ENCODE assay signal across 2 cellular contexts in the genomic region with DNA sequence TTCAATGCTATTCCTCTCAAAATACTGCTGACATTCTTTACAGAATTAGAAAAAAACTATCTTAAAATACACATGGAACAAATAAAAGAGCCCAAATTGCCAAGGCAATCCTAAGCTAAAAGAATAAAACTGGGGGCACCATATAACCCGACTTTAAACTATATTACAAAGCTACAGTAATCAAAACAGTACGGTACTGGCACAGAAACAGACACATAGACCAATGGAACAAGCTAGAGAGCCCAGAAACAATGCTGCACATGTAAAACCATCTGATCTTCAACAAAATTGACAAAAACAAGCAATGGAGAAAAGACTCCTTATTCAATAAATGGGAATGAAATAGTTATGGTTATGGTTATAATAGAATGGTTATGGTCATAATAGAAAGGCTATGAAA.
TF ChIP-seq lines count a peak whose summit lies in the region.

No MANE protein-coding gene starts in this region.

TF ChIP-seq in H1, 55 proteins besides CTCF, POLR2A, EP300 and RAD21:
- TF ChIP-seq EGR1 (IDR thresholded peaks at IDR 0.05; ENCODE audit: borderline replicate concordance, low read depth, low read length) (no peak), SIN3A (conservative IDR thresholded peaks at IDR 0.05 in 1 of 2, IDR thresholded peaks at IDR 0.05 in 1 of 2; ENCODE audit: low read depth in 1 of 2, low read length in 2 of 2) (no peak), ZNF274 (IDR thresholded peaks at IDR 0.05; ENCODE audit: borderline replicate concordance, extremely low read depth, low read length) (no peak), CBX5 (IDR thresholded peaks at IDR 0.05; ENCODE audit: low read depth, low read length) (no peak)

TF ChIP-seq in GM23338, 12 proteins besides CTCF, POLR2A, EP300 and RAD21:
- TF ChIP-seq, protein P1, sequence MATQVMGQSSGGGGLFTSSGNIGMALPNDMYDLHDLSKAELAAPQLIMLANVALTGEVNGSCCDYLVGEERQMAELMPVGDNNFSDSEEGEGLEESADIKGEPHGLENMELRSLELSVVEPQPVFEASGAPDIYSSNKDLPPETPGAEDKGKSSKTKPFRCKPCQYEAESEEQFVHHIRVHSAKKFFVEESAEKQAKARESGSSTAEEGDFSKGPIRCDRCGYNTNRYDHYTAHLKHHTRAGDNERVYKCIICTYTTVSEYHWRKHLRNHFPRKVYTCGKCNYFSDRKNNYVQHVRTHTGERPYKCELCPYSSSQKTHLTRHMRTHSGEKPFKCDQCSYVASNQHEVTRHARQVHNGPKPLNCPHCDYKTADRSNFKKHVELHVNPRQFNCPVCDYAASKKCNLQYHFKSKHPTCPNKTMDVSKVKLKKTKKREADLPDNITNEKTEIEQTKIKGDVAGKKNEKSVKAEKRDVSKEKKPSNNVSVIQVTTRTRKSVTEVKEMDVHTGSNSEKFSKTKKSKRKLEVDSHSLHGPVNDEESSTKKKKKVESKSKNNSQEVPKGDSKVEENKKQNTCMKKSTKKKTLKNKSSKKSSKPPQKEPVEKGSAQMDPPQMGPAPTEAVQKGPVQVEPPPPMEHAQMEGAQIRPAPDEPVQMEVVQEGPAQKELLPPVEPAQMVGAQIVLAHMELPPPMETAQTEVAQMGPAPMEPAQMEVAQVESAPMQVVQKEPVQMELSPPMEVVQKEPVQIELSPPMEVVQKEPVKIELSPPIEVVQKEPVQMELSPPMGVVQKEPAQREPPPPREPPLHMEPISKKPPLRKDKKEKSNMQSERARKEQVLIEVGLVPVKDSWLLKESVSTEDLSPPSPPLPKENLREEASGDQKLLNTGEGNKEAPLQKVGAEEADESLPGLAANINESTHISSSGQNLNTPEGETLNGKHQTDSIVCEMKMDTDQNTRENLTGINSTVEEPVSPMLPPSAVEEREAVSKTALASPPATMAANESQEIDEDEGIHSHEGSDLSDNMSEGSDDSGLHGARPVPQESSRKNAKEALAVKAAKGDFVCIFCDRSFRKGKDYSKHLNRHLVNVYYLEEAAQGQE (IDR thresholded peaks at IDR 0.05; ENCODE audit: unreplicated experiment) = no peak
- TF ChIP-seq ZNF114 (CRISPR knock-in tag; IDR thresholded peaks at IDR 0.05) (no peak), POLR2AphosphoS5 (IDR thresholded peaks at IDR 0.05; ENCODE audit: low read depth) (no peak), CREB1 (CRISPR knock-in tag; IDR thresholded peaks at IDR 0.05; ENCODE audit: low read depth) (no peak), NANOG (IDR thresholded peaks at IDR 0.05; ENCODE audit: borderline replicate concordance) (no peak), STAT1 (IDR thresholded peaks at IDR 0.05; ENCODE audit: unreplicated experiment) (no peak), ZNF331 (CRISPR knock-in tag; IDR thresholded peaks at IDR 0.05; ENCODE audit: low read depth) (no peak), JUNB (IDR thresholded peaks at IDR 0.05; ENCODE audit: unreplicated experiment) (no peak), EZH2 (IDR thresholded peaks at IDR 0.05; ENCODE audit: low read depth, unreplicated experiment) (no peak), EZH2phosphoT487 (IDR thresholded peaks at IDR 0.05; ENCODE audit: unreplicated experiment) (no peak)
- TF ChIP-seq, protein P2, sequence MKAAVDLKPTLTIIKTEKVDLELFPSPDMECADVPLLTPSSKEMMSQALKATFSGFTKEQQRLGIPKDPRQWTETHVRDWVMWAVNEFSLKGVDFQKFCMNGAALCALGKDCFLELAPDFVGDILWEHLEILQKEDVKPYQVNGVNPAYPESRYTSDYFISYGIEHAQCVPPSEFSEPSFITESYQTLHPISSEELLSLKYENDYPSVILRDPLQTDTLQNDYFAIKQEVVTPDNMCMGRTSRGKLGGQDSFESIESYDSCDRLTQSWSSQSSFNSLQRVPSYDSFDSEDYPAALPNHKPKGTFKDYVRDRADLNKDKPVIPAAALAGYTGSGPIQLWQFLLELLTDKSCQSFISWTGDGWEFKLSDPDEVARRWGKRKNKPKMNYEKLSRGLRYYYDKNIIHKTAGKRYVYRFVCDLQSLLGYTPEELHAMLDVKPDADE (IDR thresholded peaks at IDR 0.05) = no peak
- TF ChIP-seq, protein P3, sequence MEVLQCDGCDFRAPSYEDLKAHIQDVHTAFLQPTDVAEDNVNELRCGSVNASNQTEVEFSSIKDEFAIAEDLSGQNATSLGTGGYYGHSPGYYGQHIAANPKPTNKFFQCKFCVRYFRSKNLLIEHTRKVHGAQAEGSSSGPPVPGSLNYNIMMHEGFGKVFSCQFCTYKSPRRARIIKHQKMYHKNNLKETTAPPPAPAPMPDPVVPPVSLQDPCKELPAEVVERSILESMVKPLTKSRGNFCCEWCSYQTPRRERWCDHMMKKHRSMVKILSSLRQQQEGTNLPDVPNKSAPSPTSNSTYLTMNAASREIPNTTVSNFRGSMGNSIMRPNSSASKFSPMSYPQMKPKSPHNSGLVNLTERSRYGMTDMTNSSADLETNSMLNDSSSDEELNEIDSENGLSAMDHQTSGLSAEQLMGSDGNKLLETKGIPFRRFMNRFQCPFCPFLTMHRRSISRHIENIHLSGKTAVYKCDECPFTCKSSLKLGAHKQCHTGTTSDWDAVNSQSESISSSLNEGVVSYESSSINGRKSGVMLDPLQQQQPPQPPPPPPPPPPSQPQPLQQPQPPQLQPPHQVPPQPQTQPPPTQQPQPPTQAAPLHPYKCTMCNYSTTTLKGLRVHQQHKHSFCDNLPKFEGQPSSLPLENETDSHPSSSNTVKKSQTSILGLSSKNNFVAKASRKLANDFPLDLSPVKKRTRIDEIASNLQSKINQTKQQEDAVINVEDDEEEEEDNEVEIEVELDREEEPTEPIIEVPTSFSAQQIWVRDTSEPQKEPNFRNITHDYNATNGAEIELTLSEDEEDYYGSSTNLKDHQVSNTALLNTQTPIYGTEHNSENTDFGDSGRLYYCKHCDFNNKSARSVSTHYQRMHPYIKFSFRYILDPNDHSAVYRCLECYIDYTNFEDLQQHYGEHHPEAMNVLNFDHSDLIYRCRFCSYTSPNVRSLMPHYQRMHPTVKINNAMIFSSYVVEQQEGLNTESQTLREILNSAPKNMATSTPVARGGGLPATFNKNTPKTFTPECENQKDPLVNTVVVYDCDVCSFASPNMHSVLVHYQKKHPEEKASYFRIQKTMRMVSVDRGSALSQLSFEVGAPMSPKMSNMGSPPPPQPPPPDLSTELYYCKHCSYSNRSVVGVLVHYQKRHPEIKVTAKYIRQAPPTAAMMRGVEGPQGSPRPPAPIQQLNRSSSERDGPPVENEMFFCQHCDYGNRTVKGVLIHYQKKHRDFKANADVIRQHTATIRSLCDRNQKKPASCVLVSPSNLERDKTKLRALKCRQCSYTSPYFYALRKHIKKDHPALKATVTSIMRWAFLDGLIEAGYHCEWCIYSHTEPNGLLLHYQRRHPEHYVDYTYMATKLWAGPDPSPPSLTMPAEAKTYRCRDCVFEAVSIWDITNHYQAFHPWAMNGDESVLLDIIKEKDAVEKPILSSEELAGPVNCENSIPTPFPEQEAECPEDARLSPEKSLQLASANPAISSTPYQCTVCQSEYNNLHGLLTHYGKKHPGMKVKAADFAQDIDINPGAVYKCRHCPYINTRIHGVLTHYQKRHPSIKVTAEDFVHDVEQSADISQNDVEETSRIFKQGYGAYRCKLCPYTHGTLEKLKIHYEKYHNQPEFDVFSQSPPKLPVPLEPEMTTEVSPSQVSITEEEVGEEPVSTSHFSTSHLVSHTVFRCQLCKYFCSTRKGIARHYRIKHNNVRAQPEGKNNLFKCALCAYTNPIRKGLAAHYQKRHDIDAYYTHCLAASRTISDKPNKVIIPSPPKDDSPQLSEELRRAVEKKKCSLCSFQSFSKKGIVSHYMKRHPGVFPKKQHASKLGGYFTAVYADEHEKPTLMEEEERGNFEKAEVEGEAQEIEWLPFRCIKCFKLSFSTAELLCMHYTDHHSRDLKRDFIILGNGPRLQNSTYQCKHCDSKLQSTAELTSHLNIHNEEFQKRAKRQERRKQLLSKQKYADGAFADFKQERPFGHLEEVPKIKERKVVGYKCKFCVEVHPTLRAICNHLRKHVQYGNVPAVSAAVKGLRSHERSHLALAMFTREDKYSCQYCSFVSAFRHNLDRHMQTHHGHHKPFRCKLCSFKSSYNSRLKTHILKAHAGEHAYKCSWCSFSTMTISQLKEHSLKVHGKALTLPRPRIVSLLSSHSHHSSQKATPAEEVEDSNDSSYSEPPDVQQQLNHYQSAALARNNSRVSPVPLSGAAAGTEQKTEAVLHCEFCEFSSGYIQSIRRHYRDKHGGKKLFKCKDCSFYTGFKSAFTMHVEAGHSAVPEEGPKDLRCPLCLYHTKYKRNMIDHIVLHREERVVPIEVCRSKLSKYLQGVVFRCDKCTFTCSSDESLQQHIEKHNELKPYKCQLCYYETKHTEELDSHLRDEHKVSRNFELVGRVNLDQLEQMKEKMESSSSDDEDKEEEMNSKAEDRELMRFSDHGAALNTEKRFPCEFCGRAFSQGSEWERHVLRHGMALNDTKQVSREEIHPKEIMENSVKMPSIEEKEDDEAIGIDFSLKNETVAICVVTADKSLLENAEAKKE (CRISPR knock-in tag; IDR thresholded peaks at IDR 0.05) = no peak
